Comparison of ENCODE assay signal across 20 cellular contexts in genomic region chr7:80748302-80749042, GRCh38.
DNase-seq lines count a peak whose midpoint lies in the region; ATAC-seq, FAIRE-seq and TF ChIP-seq lines count a peak whose summit lies in the region.
"Had no signal": no experiment of that assay in that cellular context is flagged by ENCODE, and none has a peak within 500 bp of the region (broad histone marks: within the 10 kb centered on the region; RNA-seq: fewer than 3 reads in every experiment).

No MANE protein-coding gene starts in this region.

- no peaks in the 10 kb centered on the region for H3K27me3 Mint-ChIP-seq in nephron (ENCODE audit: low read depth)
- H3K27me3 Mint-ChIP-seq: activated B cell treated with CpG ODN at 0.5 μM for 24 hours; CD8-positive, alpha-beta memory T cell had no signal

- H2BK15ac ChIP-seq in H1 (ENCODE audit: low read length) = no peak overlapping the region

- BruUV-seq in PC-3 (replicated peaks; lab: Mats Ljungman, UMichigan) = no TSS peak

- POLR2A ChIA-PET in H1 (lab: Charles Lee; ENCODE audit: partially characterized antibody) = no interaction called here
- POLR2A ChIA-PET in PC-3 (lab: Charles Lee; ENCODE audit: unreplicated experiment) = interaction anchor here (0.6 kb wide), 1 partner anchor 170 kb away, joined by 15 read pairs; the partner anchor contains the start of gene SEMA3C

- H3K14ac ChIP-seq in H1 (ENCODE audit: insufficient read length) = no peak overlapping the region

- intact Hi-C loops in left ventricle myocardium inferior (cut with micrococcal nuclease) (no loop called here), left cardiac atrium (cut with DNase I) (no loop called here), lower lobe of right lung (cut with DNase I) (no loop called here), PC-3 (cut with micrococcal nuclease) (no loop called here)

- no peak overlapping the region for H2BK5ac ChIP-seq in H1 (ENCODE audit: low read depth, low read length)

- no peak overlapping the region for H2AK5ac ChIP-seq in H1 (ENCODE audit: low read depth, low read length)

- peak overlapping the region in 1 of 3 experiments; percentile 2 for H3K27ac Mint-ChIP-seq in nephron
- H3K27ac Mint-ChIP-seq: activated B cell treated with CpG ODN at 0.5 μM for 24 hours; activated T-helper 2 cell treated with anti-CD3 and anti-CD28 coated beads, Interferon-gamma antibody, Interleukin-2, Interleukin-4, amounts not matched to agents 10 μg/mL and 5 μg/mL and 100 μg/mL, durations not matched to agents 14 hours and 24 hours and 36 hours; CD8-positive, alpha-beta memory T cell had no signal

- no peak overlapping the region for H3K18ac ChIP-seq in H1 (ENCODE audit: extremely low read depth, low read length)

- no peaks in the 10 kb centered on the region for H3K9me3 Mint-ChIP-seq in nephron
- H3K9me3 Mint-ChIP-seq: activated B cell treated with CpG ODN at 0.5 μM for 24 hours; activated T-helper 2 cell treated with anti-CD3 and anti-CD28 coated beads, Interferon-gamma antibody, Interleukin-2, Interleukin-4, amounts not matched to agents 10 μg/mL and 5 μg/mL and 100 μg/mL, durations not matched to agents 14 hours and 24 hours and 36 hours had no signal

- no peak for TF ChIP-seq RAD21 in H1 (IDR thresholded peaks at IDR 0.05 in 1 of 2, conservative IDR thresholded peaks at IDR 0.05 in 1 of 2; ENCODE audit: low read depth in 2 of 2, low read length in 2 of 2)

- H3F3A ChIP-seq in PC-3 (ENCODE audit: low read length, unreplicated experiment) = no peaks in the 10 kb centered on the region

- no peaks in the 10 kb centered on the region for H4K20me1 ChIP-seq in H1 (replicated peaks in 1 of 2; ENCODE audit: control insufficient read depth in 1 of 2, insufficient read depth in 2 of 2, low read length in 2 of 2)
- H4K20me1 ChIP-seq in PC-3 (ENCODE audit: low read length) = no peaks in the 10 kb centered on the region

- H2AFZ ChIP-seq in H1 (ENCODE audit: low read length) (0 out of 2 replicates have a peak overlapping the region, but pooled peaks have one; percentile 1), PC-3 (ENCODE audit: low read length) (no peak overlapping the region)

- H3K56ac ChIP-seq in H1 (replicated peaks; ENCODE audit: insufficient read length, low read depth, low read length) = no peak overlapping the region

- no peak overlapping the region for H3K23ac ChIP-seq in H1 (ENCODE audit: insufficient read length)

- no peak overlapping the region for H4K5ac ChIP-seq in H1 (ENCODE audit: insufficient read length, low read depth, low read length)

- H3K27me3 ChIP-seq in left ventricle myocardium inferior (ENCODE audit: low read depth) (no peaks in the 10 kb centered on the region), H1 (replicated peaks in 1 of 4; ENCODE audit: control insufficient read depth in 3 of 4, extremely low read depth in 1 of 4, insufficient read depth in 3 of 4, low read length in 3 of 4) (no peaks in the 10 kb centered on the region), lower lobe of right lung (ENCODE audit: low read depth) (no peaks in the 10 kb centered on the region), PC-3 (ENCODE audit: low read length) (no peaks in the 10 kb centered on the region)

- peaks cover 9% of the 10 kb centered on the region for H3K4me1 Mint-ChIP-seq in nephron
- H3K4me1 Mint-ChIP-seq: activated B cell treated with CpG ODN at 0.5 μM for 24 hours; CD8-positive, alpha-beta memory T cell had no signal

- 82% methylated on average over 9 of the region's 9 CpGs; no CpG with 5 or more reads in 1 of the 2 experiments for WGBS in H1 (ENCODE audit: extremely low coverage in 1 of 2, insufficient coverage in 1 of 2, insufficient read length in 1 of 2, insufficient replicate concordance in 2 of 2, low coverage in 1 of 2, low lambda C conversion rate in 2 of 2, missing lambda C conversion rate in 1 of 2), 2 experiments

- H3K4me2 ChIP-seq in H1 (ENCODE audit: insufficient read depth in 1 of 2, low read depth in 2 of 2, low read length in 2 of 2) (no peak overlapping the region), PC-3 (ENCODE audit: low read length) (no peak overlapping the region)

- no peak for TF ChIP-seq POLR2A in H1 (IDR thresholded peaks at IDR 0.05; ENCODE audit: control extremely low read depth in 1 of 2, low read depth in 2 of 2, low read length in 2 of 2)

- no peaks in the 10 kb centered on the region for H3K79me1 ChIP-seq in H1 (ENCODE audit: low read depth, low read length)

- H3K9me3 ChIP-seq in left ventricle myocardium inferior (replicated peaks) = no peaks in the 10 kb centered on the region
- no peaks in the 10 kb centered on the region for H3K9me3 ChIP-seq in H1 (ENCODE audit: insufficient read depth in 2 of 2, low read depth in 1 of 2, low read length in 1 of 2)
- no peaks in the 10 kb centered on the region for H3K9me3 ChIP-seq in lower lobe of right lung
- H3K9me3 ChIP-seq in PC-3 (ENCODE audit: low read length) = no peaks in the 10 kb centered on the region
- H3K9me3 ChIP-seq: ovary had no signal

- no peak overlapping the region for H2BK20ac ChIP-seq in H1 (ENCODE audit: low read length)

- H3K4me1 ChIP-seq in left ventricle myocardium inferior = no peaks in the 10 kb centered on the region
- H3K4me1 ChIP-seq in H1 (replicated peaks in 1 of 4; ENCODE audit: control insufficient read depth in 3 of 4, insufficient read depth in 4 of 4, low read length in 3 of 4) = peaks cover 0 to 3% (median 2%) of the 10 kb centered on the region in 4 experiments; a peak in 2 of 7 replicates
- no peaks in the 10 kb centered on the region for H3K4me1 ChIP-seq in lower lobe of right lung
- H3K4me1 ChIP-seq in PC-3 (ENCODE audit: insufficient read depth, low read length) = no peaks in the 10 kb centered on the region

- H2BK120ac ChIP-seq in H1 (replicated peaks; ENCODE audit: low read depth, low read length) = no peak overlapping the region

- H3K9me2 ChIP-seq in PC-3 (replicated peaks; ENCODE audit: low read length) = no peaks in the 10 kb centered on the region

- TF ChIP-seq CTCF in left ventricle myocardium inferior (IDR thresholded peaks at IDR 0.05; ENCODE audit: borderline replicate concordance) (no peak), H1 (IDR thresholded peaks at IDR 0.05; ENCODE audit: control extremely low read depth in 1 of 3, insufficient read depth in 1 of 3, low read depth in 1 of 3, low read length in 3 of 3) (no peak), nephron (IDR thresholded peaks at IDR 0.05; ENCODE audit: unreplicated experiment in 3 of 3) (no peak), lower lobe of right lung (IDR thresholded peaks at IDR 0.05) (no peak), PC-3 (conservative IDR thresholded peaks at IDR 0.05; ENCODE audit: low read depth, low read length) (no peak)

- peaks cover 9% of the 10 kb centered on the region for H3K36me3 ChIP-seq in left ventricle myocardium inferior
- no peaks in the 10 kb centered on the region for H3K36me3 ChIP-seq in H1 (ENCODE audit: control insufficient read depth in 2 of 4, insufficient read depth in 4 of 4, low read length in 3 of 4)
- H3K36me3 ChIP-seq in lower lobe of right lung = no peaks in the 10 kb centered on the region
- peaks cover 13% of the 10 kb centered on the region; the same call in 1 of the 2 replicates for H3K36me3 ChIP-seq in PC-3 (ENCODE audit: low read depth, low read length)
- H3K36me3 ChIP-seq: ovary had no signal

- H2BK12ac ChIP-seq in H1 (ENCODE audit: low read depth, low read length) = no peak overlapping the region

- no peak overlapping the region for H3K4me3 ChIP-seq in left ventricle myocardium inferior
- H3K4me3 ChIP-seq in H1 (ENCODE audit: extremely low read depth in 1 of 4, insufficient read depth in 2 of 4, low read depth in 3 of 4, low read length in 4 of 4) = no peak overlapping the region
- no peak overlapping the region for H3K4me3 ChIP-seq in lower lobe of right lung
- H3K4me3 ChIP-seq in PC-3 (ENCODE audit: low read length) = no peak overlapping the region
- H3K4me3 ChIP-seq: GM12878, ovary had no signal

- peaks cover 20% of the 10 kb centered on the region for H3K36me3 Mint-ChIP-seq in nephron (ENCODE audit: low read depth)
- H3K36me3 Mint-ChIP-seq: CD8-positive, alpha-beta memory T cell had no signal

- H3K23me2 ChIP-seq in H1 (ENCODE audit: low read depth, low read length) = peaks cover 2% of the 10 kb centered on the region; the same call in 1 of the 2 replicates

- H3K4ac ChIP-seq in H1 (replicated peaks; ENCODE audit: insufficient read length, low read depth, low read length) = no peak overlapping the region

- H3K9ac ChIP-seq in H1 (replicated peaks in 1 of 4; ENCODE audit: extremely low read depth in 1 of 4, low read depth in 3 of 4, low read length in 3 of 4) (no peak overlapping the region), PC-3 (ENCODE audit: low read length) (no peak overlapping the region)

- no peak overlapping the region for H4K91ac ChIP-seq in H1 (replicated peaks; ENCODE audit: insufficient read length, low read length)

- ATAC-seq in left cardiac atrium = no peak
- no peak for ATAC-seq in lower lobe of right lung
- no peak for ATAC-seq in PC-3
- ATAC-seq in GM21529 (IDR thresholded peaks at IDR 0.05; ENCODE audit: unreplicated experiment) = no peak
- ATAC-seq: GM12878 had no signal

- no peak overlapping the region for H4K8ac ChIP-seq in H1 (ENCODE audit: extremely low read depth, insufficient read depth, low read length)

- H3K79me2 ChIP-seq in H1 (ENCODE audit: control insufficient read depth in 1 of 2, insufficient read depth in 2 of 2, low read length in 2 of 2) = no peaks in the 10 kb centered on the region
- no peaks in the 10 kb centered on the region for H3K79me2 ChIP-seq in PC-3 (ENCODE audit: low read length)

- CTCF ChIA-PET in H1 (lab: Charles Lee; ENCODE audit: partially characterized antibody) = interaction anchor here (2.1 kb wide), 1 partner anchor 15 kb away, joined by 7 read pairs; no protein-coding TSS in a partner anchor
- CTCF ChIA-PET in PC-3 (lab: Charles Lee) = no interaction called here

- H3K27ac ChIP-seq in left ventricle myocardium inferior (replicated peaks) = peak overlapping the region; percentile 13
- no peak overlapping the region for H3K27ac ChIP-seq in H1 (ENCODE audit: low read depth, low read length)
- H3K27ac ChIP-seq in lower lobe of right lung = no peak overlapping the region
- no peak overlapping the region for H3K27ac ChIP-seq in PC-3 (ENCODE audit: low read length)
- H3K27ac ChIP-seq: ovary had no signal

- peak overlapping the region in 2 of 3 experiments; percentile 3 for H3K4me3 Mint-ChIP-seq in nephron
- H3K4me3 Mint-ChIP-seq: activated B cell treated with CpG ODN at 0.5 μM for 24 hours; CD8-positive, alpha-beta memory T cell had no signal

- no peak for DNase-seq in left ventricle myocardium inferior
- DNase-seq in left cardiac atrium = no peak
- DNase-seq in H1 (ENCODE audit: low read depth in 1 of 2, low spot score in 2 of 2) = no peak
- no peak for DNase-seq in lower lobe of right lung
- no peak for DNase-seq in NCI-H1092 treated with DMSO at 0.1 percent for 48 hours (lab: John Stamatoyannopoulos, UW)
- DNase-seq in PC-3 = no peak
- DNase-seq: activated B cell treated with CpG ODN at 0.5 μM for 24 hours; activated CD8-positive, alpha-beta memory T cell treated with anti-CD3 and anti-CD28 coated beads for 24 hours; CD8-positive, alpha-beta memory T cell; EL; mesendoderm; NCI-H187 treated with DMSO at 0.1 percent for 48 hours; NCI-H526 treated with DMSO at 0.1 percent for 48 hours; ovary; SW 1271 had no signal

- TF ChIP-seq EP300 in H1 (IDR thresholded peaks at IDR 0.05; ENCODE audit: borderline replicate concordance in 1 of 2, low read depth in 2 of 2, low read length in 2 of 2) = no peak

- no peak for FAIRE-seq in H1 (lab: Jason Lieb, UNC)
- FAIRE-seq: A204.1, GM12878 had no signal

TF ChIP-seq in H1, 55 proteins besides CTCF, POLR2A, EP300 and RAD21 (continues in another document):
- TF ChIP-seq SP4 (IDR thresholded peaks at IDR 0.05; ENCODE audit: low read length) = no peak
